ENCODE assay signal across 17 cellular contexts in genomic region chr19:27865927-27866777, GRCh38.
DNase-seq lines count a peak whose midpoint lies in the region; ATAC-seq and TF ChIP-seq lines count a peak whose summit lies in the region.
"Had no signal": no experiment of that assay in that cellular context is flagged by ENCODE, and none has a peak within 500 bp of the region (broad histone marks: within the 10 kb centered on the region; RNA-seq: fewer than 3 reads in every experiment).

No MANE protein-coding gene starts in this region.

- no peak overlapping the region for H2AFZ ChIP-seq in IMR-90 (replicated peaks; ENCODE audit: low read length, poor library complexity)
- H2AFZ ChIP-seq: GM23248 had no signal

- DNase-seq in IMR-90 (no peak), SW480 (ENCODE audit: low spot score) (peak; percentile 88), SIG-M5 (lab: John Stamatoyannopoulos, UW) (no peak), amniotic stem cell (lab: John Stamatoyannopoulos, UW) (no peak)
- DNase-seq: ACHN; BE2C; C1 segment of cervical spinal cord; CD4-positive, CD25-positive, alpha-beta regulatory T cell; DMS153; DND-41; EL; GDM1; GM23248; KBM-7 had no signal

- TF ChIP-seq RAD21 in IMR-90 (IDR thresholded peaks at IDR 0.05; ENCODE audit: low read length) = no peak

- H3K4me3 ChIP-seq in IMR-90 (ENCODE audit: insufficient read depth, low read depth, low read length) = no peak overlapping the region
- H3K4me3 ChIP-seq: GM23248, HAP-1 had no signal

- no CpG with 5 or more reads among the region's 6 CpGs for WGBS in IMR-90 (ENCODE audit: extremely low coverage in 2 of 2, insufficient read length in 1 of 2), 2 experiments

- no peak overlapping the region for H3K14ac ChIP-seq in IMR-90 (replicated peaks; ENCODE audit: low read depth, low read length)

- peak overlapping the region; percentile 1 for H2AK9ac ChIP-seq in IMR-90 (replicated peaks; ENCODE audit: low read depth, low read length, poor library complexity)

- H2BK20ac ChIP-seq in IMR-90 (ENCODE audit: low read depth, low read length) = no peak overlapping the region

- H3K9me3 ChIP-seq in IMR-90 (ENCODE audit: control insufficient read depth, insufficient read depth, low read length) = peaks cover 16% of the 10 kb centered on the region
- H3K9me3 ChIP-seq: BE2C, HAP-1 had no signal

- no peak for ATAC-seq in IMR-90 (ENCODE audit: low read depth)
- no peak for ATAC-seq in HG02973 (IDR thresholded peaks at IDR 0.05; ENCODE audit: unreplicated experiment)

- H3K36me3 ChIP-seq in IMR-90 (ENCODE audit: control insufficient read depth, insufficient read depth, low read length) = no peaks in the 10 kb centered on the region
- H3K36me3 ChIP-seq: BE2C, HAP-1 had no signal

- dilution Hi-C loops in IMR-90 (cut with HindIII; ENCODE audit: low sequenced_read_pairs, unreplicated experiment) = no loop called here

- H3K79me1 ChIP-seq in IMR-90 (ENCODE audit: low read depth in 1 of 2, low read length in 2 of 2) = no peaks in the 10 kb centered on the region

- no peak overlapping the region for H3K9ac ChIP-seq in IMR-90 (ENCODE audit: low read depth, low read length)
- H3K9ac ChIP-seq: GM23248 had no signal

- no TSS peak for BruUV-seq in IMR-90 (replicated peaks; lab: Mats Ljungman, UMichigan)

- TF ChIP-seq POLR2A in IMR-90 (IDR thresholded peaks at IDR 0.05; ENCODE audit: low read depth, low read length) = no peak

- H3K27me3 ChIP-seq in IMR-90 (ENCODE audit: control insufficient read depth, insufficient read depth, low read length) = no peaks in the 10 kb centered on the region
- H3K27me3 ChIP-seq: BE2C had no signal

- H2BK15ac ChIP-seq in IMR-90 (ENCODE audit: low read depth, low read length) = no peak overlapping the region

- POLR2A ChIA-PET in IMR-90 (lab: Charles Lee; ENCODE audit: unreplicated experiment) = no interaction called here

- no peak overlapping the region for H3K23ac ChIP-seq in IMR-90 (ENCODE audit: low read depth, low read length)

- CTCF ChIA-PET in IMR-90 (lab: Yijun Ruan, JAX) = no interaction called here

- TF ChIP-seq CTCF in IMR-90 (conservative IDR thresholded peaks at IDR 0.05; ENCODE audit: low read depth, low read length) = no peak

- no peaks in the 10 kb centered on the region for H3K4me1 ChIP-seq in IMR-90 (ENCODE audit: control insufficient read depth, insufficient read depth, low read length)
- H3K4me1 ChIP-seq: BE2C, HAP-1 had no signal

- no peak overlapping the region for H2BK120ac ChIP-seq in IMR-90 (ENCODE audit: low read depth, low read length)

- no peak overlapping the region for H3K56ac ChIP-seq in IMR-90 (ENCODE audit: extremely low read depth, insufficient read depth, low read length)

- no peak overlapping the region for H4K5ac ChIP-seq in IMR-90 (ENCODE audit: low read depth, low read length)

- no peak overlapping the region for H4K91ac ChIP-seq in IMR-90 (ENCODE audit: insufficient read depth, low read depth, low read length)

- no peak overlapping the region for H4K8ac ChIP-seq in IMR-90 (ENCODE audit: low read depth in 2 of 2, low read length in 2 of 2)

- no peaks in the 10 kb centered on the region for H3K9me1 ChIP-seq in IMR-90 (ENCODE audit: insufficient read depth, low read length)

- H3K4ac ChIP-seq in IMR-90 (ENCODE audit: low read depth, low read length) = no peak overlapping the region

- no peak overlapping the region for H2AK5ac ChIP-seq in IMR-90 (ENCODE audit: low read depth, low read length)

- no peak overlapping the region for H2BK5ac ChIP-seq in IMR-90 (ENCODE audit: low read depth, low read length, poor library complexity, severe bottlenecking)

- intact Hi-C loops in IMR-90 (cut with micrococcal nuclease) = no loop called here

- in situ Hi-C loops in IMR-90 (cut with MboI; ENCODE audit: low sequenced_read_pairs) = no loop called here

- no peaks in the 10 kb centered on the region for H4K20me1 ChIP-seq in IMR-90 (ENCODE audit: insufficient read depth, low read length)

- no peak overlapping the region for H3K4me2 ChIP-seq in IMR-90 (ENCODE audit: low read depth, low read length)

- no peak overlapping the region for H3K18ac ChIP-seq in IMR-90 (ENCODE audit: low read depth, low read length)

- no peak overlapping the region for H3K27ac ChIP-seq in IMR-90 (ENCODE audit: insufficient read depth, low read length)
- peak overlapping the region; percentile 50 for H3K27ac ChIP-seq in temporal lobe (ENCODE audit: low read depth, low read length)
- H3K27ac ChIP-seq: GM23248 had no signal

TF ChIP-seq in IMR-90, 13 proteins besides CTCF, POLR2A, EP300 and RAD21:
- TF ChIP-seq BHLHE40 (IDR thresholded peaks at IDR 0.05; ENCODE audit: low read depth, low read length) (no peak), FOS (IDR thresholded peaks at IDR 0.05; ENCODE audit: low read depth, low read length) (no peak), RCOR1 (IDR thresholded peaks at IDR 0.05; ENCODE audit: insufficient replicate concordance, low read length) (no peak), MAFK (IDR thresholded peaks at IDR 0.05; ENCODE audit: low read depth, low read length) (no peak), CHD1 (IDR thresholded peaks at IDR 0.05; ENCODE audit: low read depth, low read length) (no peak)
